ENCODE assay signal across 1 cellular context in genomic region chr3:185733980-185734724, GRCh38.
TF ChIP-seq lines count a peak whose summit lies in the region.

No MANE protein-coding gene starts in this region.

TF ChIP-seq in K562, 482 proteins besides CTCF, POLR2A, EP300 and RAD21 (continued from another document and continues in another):
- TF ChIP-seq CHAMP1 (IDR thresholded peaks at IDR 0.05), result no peak
- 0 out of 2 replicates have a peak, but pooled peaks have one; percentile 62 for TF ChIP-seq ZNF584 (CRISPR knock-in tag; IDR thresholded peaks at IDR 0.05; ENCODE audit: low read depth)
- no peak for TF ChIP-seq BRD9 (IDR thresholded peaks at IDR 0.05; ENCODE audit: low read depth, partially characterized antibody)
- TF ChIP-seq TCF7 (IDR thresholded peaks at IDR 0.05; ENCODE audit: borderline replicate concordance), result no peak
- TF ChIP-seq ZEB2 (IDR thresholded peaks at IDR 0.05), result peak; percentile 75
- TF ChIP-seq NCOA6 (IDR thresholded peaks at IDR 0.05), result no peak
- TF ChIP-seq TRIM24 (IDR thresholded peaks at IDR 0.05), result no peak
- TF ChIP-seq CBX2 (IDR thresholded peaks at IDR 0.05; ENCODE audit: insufficient read depth, low read length, poor library complexity, severe bottlenecking), result no peak
- TF ChIP-seq MEIS2 (IDR thresholded peaks at IDR 0.05; ENCODE audit: partially characterized antibody), result no peak
- TF ChIP-seq CEBPB (tag; IDR thresholded peaks at IDR 0.05), result peak; percentile 54
- TF ChIP-seq ZKSCAN3 (CRISPR knock-in tag; IDR thresholded peaks at IDR 0.05), result no peak
- TF ChIP-seq ZNF79 (CRISPR knock-in tag; IDR thresholded peaks at IDR 0.05; ENCODE audit: low read depth), result no peak
- no peak for TF ChIP-seq ZNF24 (IDR thresholded peaks at IDR 0.05)
- TF ChIP-seq CBFA2T3 (IDR thresholded peaks at IDR 0.05), result no peak
- TF ChIP-seq SMARCA4 (IDR thresholded peaks at IDR 0.05), result no peak
- TF ChIP-seq NELFE (IDR thresholded peaks at IDR 0.05; ENCODE audit: insufficient read depth, insufficient read length), result no peak
- TF ChIP-seq ZNF512 (tag; IDR thresholded peaks at IDR 0.05), result no peak
- no peak for TF ChIP-seq POLR2H (tag; IDR thresholded peaks at IDR 0.05; ENCODE audit: low read depth)
- TF ChIP-seq MECOM (CRISPR knock-in tag; IDR thresholded peaks at IDR 0.05), result no peak
- TF ChIP-seq NKRF (IDR thresholded peaks at IDR 0.05; ENCODE audit: borderline replicate concordance), result no peak
- no peak for TF ChIP-seq STAT5A (IDR thresholded peaks at IDR 0.05; ENCODE audit: borderline replicate concordance, low read length)
- no peak for TF ChIP-seq ZNF184 (CRISPR knock-in tag; IDR thresholded peaks at IDR 0.05)
- no peak for TF ChIP-seq ZHX1 (conservative IDR thresholded peaks at IDR 0.05; ENCODE audit: low read length)
- no peak for TF ChIP-seq HDAC1 (IDR thresholded peaks at IDR 0.05)
- peak; percentile 39 for TF ChIP-seq CTCFL (IDR thresholded peaks at IDR 0.05; ENCODE audit: borderline replicate concordance, insufficient read depth, low read depth, low read length, poor library complexity, severe bottlenecking)
- no peak for TF ChIP-seq GTF2E2 (tag; IDR thresholded peaks at IDR 0.05)
- TF ChIP-seq HMG20B (CRISPR knock-in tag; IDR thresholded peaks at IDR 0.05), result no peak
- TF ChIP-seq THAP12 (CRISPR knock-in tag; IDR thresholded peaks at IDR 0.05), result no peak
- TF ChIP-seq SMC3 (conservative IDR thresholded peaks at IDR 0.05; ENCODE audit: insufficient read depth, low read depth, low read length), result peak; percentile 75
- no peak for TF ChIP-seq ZC3H8 (IDR thresholded peaks at IDR 0.05)
- no peak for TF ChIP-seq ZNF398 (CRISPR knock-in tag; IDR thresholded peaks at IDR 0.05)
- TF ChIP-seq POLR3A (IDR thresholded peaks at IDR 0.05; ENCODE audit: borderline replicate concordance, extremely low read depth, insufficient read depth, insufficient read length), result no peak
- no peak for TF ChIP-seq KLF10 (CRISPR knock-in tag; IDR thresholded peaks at IDR 0.05)
- no peak for TF ChIP-seq ZMIZ1 (IDR thresholded peaks at IDR 0.05; ENCODE audit: low read depth in 2 of 2, low read length in 2 of 2)
- no peak for TF ChIP-seq MCM7 (IDR thresholded peaks at IDR 0.05)
- TF ChIP-seq CREB1 (IDR thresholded peaks at IDR 0.05), result no peak
- TF ChIP-seq CREB1 (CRISPR knock-in tag; IDR thresholded peaks at IDR 0.05), result no peak
- TF ChIP-seq ZFP36 (IDR thresholded peaks at IDR 0.05; ENCODE audit: low read depth, low read length, partially characterized antibody), result no peak
- TF ChIP-seq TRIM28 (IDR thresholded peaks at IDR 0.05), result 0 out of 2 replicates have a peak, but pooled peaks have one; percentile 20
- TF ChIP-seq BCOR (IDR thresholded peaks at IDR 0.05), result no peak
- TF ChIP-seq HMBOX1 (IDR thresholded peaks at IDR 0.05), result peak; percentile 62
- no peak for TF ChIP-seq HDAC6 (IDR thresholded peaks at IDR 0.05; ENCODE audit: low read depth, low read length)
- TF ChIP-seq ZNF551 (CRISPR knock-in tag; IDR thresholded peaks at IDR 0.05), result no peak
- TF ChIP-seq MAZ (CRISPR knock-in tag; conservative IDR thresholded peaks at IDR 0.05 in 1 of 2, IDR thresholded peaks at IDR 0.05 in 1 of 2), result peak in 1 of 2 experiments; percentile 43; a peak in 1 of 4 replicates
